ENCODE assay signal across 17 cellular contexts in the genomic region with DNA sequence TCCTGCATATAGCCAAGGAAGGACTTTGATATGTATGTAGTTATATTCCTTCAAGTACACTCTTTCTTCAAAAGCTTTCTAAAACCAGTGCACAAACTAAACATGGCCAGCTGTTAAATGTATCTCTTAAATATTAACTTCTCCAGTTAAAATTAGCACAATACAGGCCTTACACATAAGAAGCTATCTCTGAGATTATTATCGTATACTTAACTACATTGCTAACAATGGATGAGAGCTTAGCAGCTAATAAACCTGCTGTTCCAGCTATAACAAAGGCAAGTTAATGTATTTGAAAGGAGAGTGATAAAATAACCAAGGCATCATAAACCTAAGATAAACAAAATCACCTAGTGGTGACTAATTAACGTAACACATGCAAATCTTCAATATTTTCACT.
"Had no signal": no experiment of that assay in that cellular context is flagged by ENCODE, and none has a peak within 500 bp of the region (broad histone marks: within the 10 kb centered on the region; RNA-seq: fewer than 3 reads in every experiment).

No MANE protein-coding gene starts in this region.

- H3K9me3 ChIP-seq: psoas muscle, transverse colon had no signal

- ATAC-seq: activated CD8-positive, alpha-beta memory T cell treated with anti-CD3 and anti-CD28 coated beads, Interleukin-2, amount 10 ng/mL, durations not matched to agents 7 days and 5 days; effector memory CD8-positive, alpha-beta T cell; psoas muscle; sciatic nerve; stimulated activated naive B cell treated with anti-CD40 and anti-IgM and Interleukin-4, amounts not matched to agents 10 μg/mL and 1 μg/mL and 100 μg/mL, for 72 hours had no signal

- DNase-seq: activated CD4-positive, alpha-beta T cell treated with anti-CD3 and anti-CD28 coated beads, Interleukin-2, amount 50 U/mL, for 48 hours; activated CD4-positive, CD25-positive, alpha-beta regulatory T cell treated with anti-CD3 and anti-CD28 coated beads, Interleukin-2, amount 50 U/mL, for 72 hours; activated CD8-positive, alpha-beta memory T cell treated with anti-CD3 and anti-CD28 coated beads, Interleukin-2, amount 10 ng/mL, durations not matched to agents 7 days and 5 days; activated effector memory CD4-positive, alpha-beta T cell treated with Interleukin-2 at 50 U/mL for 16 hours; activated T-cell treated with anti-CD3 and anti-CD28 coated beads, Interleukin-2, amount 50 U/mL, for 24 hours; effector memory CD8-positive, alpha-beta T cell; erythroblast; hippocampal formation; kidney glomerular epithelial cell; midbrain; naive B cell; psoas muscle; stimulated activated CD4-positive, alpha-beta T cell treated with anti-CD3 and anti-CD28 coated beads, Interleukin-2, amount 100 ng/mL, for 24 hours; stimulated activated naive B cell treated with anti-CD40 and anti-IgM and Interleukin-4, amounts not matched to agents 10 μg/mL and 1 μg/mL and 100 μg/mL, for 72 hours; substantia nigra; transverse colon had no signal

- H3K27me3 ChIP-seq: transverse colon had no signal

- H3K36me3 ChIP-seq: transverse colon had no signal

- H3K4me1 ChIP-seq: psoas muscle had no signal

- H3K4me3 ChIP-seq: psoas muscle, transverse colon had no signal

- H3K27ac ChIP-seq: psoas muscle, transverse colon had no signal
